In the genomic region with DNA sequence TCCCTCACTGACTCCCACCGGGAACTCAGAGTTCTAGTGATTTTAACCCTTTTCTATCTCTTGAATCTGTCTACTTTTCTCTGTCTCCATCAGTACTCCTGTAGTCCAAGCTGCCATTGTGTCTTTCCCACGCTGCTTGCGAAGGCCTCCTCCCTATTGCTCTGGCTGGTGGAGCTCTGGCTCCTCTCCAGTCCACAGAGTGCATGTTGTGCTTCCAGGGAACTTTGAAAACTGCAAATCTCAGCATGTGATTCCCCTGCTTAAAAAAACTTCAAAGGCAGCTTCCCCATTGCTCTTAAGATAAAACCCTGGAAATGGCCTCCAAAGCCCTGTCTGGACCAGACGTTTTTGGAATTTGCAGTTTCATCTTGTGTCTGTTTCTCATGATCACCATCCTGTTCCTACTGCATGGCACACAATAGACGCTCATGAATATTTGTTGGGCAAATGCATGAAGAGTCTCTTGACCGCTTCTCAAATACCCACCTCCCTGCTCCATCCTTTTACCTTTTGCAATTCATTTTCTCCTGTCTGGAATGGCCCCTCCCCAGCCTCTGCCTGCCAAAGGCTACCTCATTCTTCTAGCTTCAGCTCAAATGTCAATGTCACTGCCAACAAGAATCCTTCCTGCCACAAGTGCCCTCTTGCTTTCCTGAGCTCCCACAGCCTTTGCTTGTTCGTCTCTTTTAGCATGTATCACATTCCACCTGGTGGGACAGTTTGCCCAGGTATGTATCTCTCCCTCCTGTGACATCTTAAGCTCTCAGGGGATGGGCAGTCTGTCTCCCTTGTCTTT, we compare ENCODE assay signal across 12 cellular contexts.
DNase-seq lines count a peak whose midpoint lies in the region; ATAC-seq, FAIRE-seq and TF ChIP-seq lines count a peak whose summit lies in the region.
"Had no signal": no experiment of that assay in that cellular context is flagged by ENCODE, and none has a peak within 500 bp of the region (broad histone marks: within the 10 kb centered on the region; RNA-seq: fewer than 3 reads in every experiment).

No MANE protein-coding gene starts in this region.

- no TSS peak for BruUV-seq in HepG2 (replicated peaks; lab: Mats Ljungman, UMichigan)

- no peak overlapping the region for H3K4me3 ChIP-seq in right lobe of liver
- no peak overlapping the region for H3K4me3 ChIP-seq in HepG2 (replicated peaks in 1 of 3; ENCODE audit: insufficient read depth in 1 of 3, low read depth in 2 of 3, low read length in 3 of 3)

- no peak overlapping the region for H3K9ac ChIP-seq in HepG2 (ENCODE audit: insufficient read depth, low read depth, low read length)

- H3K79me2 ChIP-seq in HepG2 (ENCODE audit: insufficient read depth, low read length), result no peaks in the 10 kb centered on the region

- in situ Hi-C loops in HepG2 (cut with HindIII; ENCODE audit: extremely low pct_ligation_motif_present, low pct_unique_long_range_greater_than_20kb), result no loop called here

- no peaks in the 10 kb centered on the region for H3K27me3 ChIP-seq in right lobe of liver
- no peaks in the 10 kb centered on the region for H3K27me3 ChIP-seq in HepG2 (ENCODE audit: control insufficient read depth in 1 of 2, insufficient read depth in 2 of 2, low read length in 2 of 2)

- H3K27ac ChIP-seq in right lobe of liver (no peak overlapping the region), HepG2 (ENCODE audit: extremely low read length, insufficient read depth, low read length) (no peak overlapping the region)

- FAIRE-seq in HepG2 (lab: Jason Lieb, UNC), result no peak
- FAIRE-seq: GM12892 had no signal

- POLR2A ChIA-PET in HepG2 (lab: Yijun Ruan, JAX), result no interaction called here

- H3K9me3 ChIP-seq in right lobe of liver, result no peaks in the 10 kb centered on the region
- H3K9me3 ChIP-seq in HepG2 (ENCODE audit: low read length), result no peaks in the 10 kb centered on the region
- H3K9me3 ChIP-seq: thoracic aorta had no signal

- no peaks in the 10 kb centered on the region for H4K20me1 ChIP-seq in HepG2 (ENCODE audit: insufficient read depth, low read length)

- no peak overlapping the region for H3K4me2 ChIP-seq in HepG2 (ENCODE audit: low read depth, low read length)

- H3K36me3 ChIP-seq in right lobe of liver (no peaks in the 10 kb centered on the region), HepG2 (replicated peaks in 1 of 2; ENCODE audit: control insufficient read depth in 1 of 2, insufficient read depth in 2 of 2, low read length in 2 of 2) (peaks cover 6 to 15% of the 10 kb centered on the region in 2 experiments; a peak in 3 of 5 replicates)
- H3K36me3 ChIP-seq: thoracic aorta had no signal

- no peak for TF ChIP-seq RAD21 in HepG2 (CRISPR knock-in tag; IDR thresholded peaks at IDR 0.05)

- WGBS in right lobe of liver (ENCODE audit: insufficient coverage, low coverage, low lambda C conversion rate, missing lambda C conversion rate), result 75% methylated on average over 7 of the region's 7 CpGs
- 97% methylated on average over 7 of the region's 7 CpGs for WGBS in HepG2 (ENCODE audit: low lambda C conversion rate)

- DNase-seq in right lobe of liver (peak in 1 of 3 donors; percentile 24), HepG2 (ENCODE audit: low spot score) (no peak), globus pallidus (ENCODE audit: low spot score) (peak; percentile 47), occipital lobe (lab: John Stamatoyannopoulos, UW) (peak; percentile 35), COLO668 (lab: John Stamatoyannopoulos, UW; ENCODE audit: unreplicated experiment) (no peak), dedifferentiated amniotic fluid mesenchymal stem cell (ENCODE audit: extremely low spot score) (no peak)
- DNase-seq in activated effector memory CD4-positive, alpha-beta T cell treated with anti-CD3 and anti-CD28 coated beads, Interleukin-2, amount 50 U/mL, for 16 hours, result no peak
- DNase-seq: activated CD4-positive, CD25-positive, alpha-beta regulatory T cell; GOT3 had no signal

- ATAC-seq in right lobe of liver, result peak; percentile 42 to 68 (median 56)
- no peak for ATAC-seq in HepG2
- ATAC-seq in GM21717 (IDR thresholded peaks at IDR 0.05; ENCODE audit: unreplicated experiment), result no peak

- no peak overlapping the region for H2AFZ ChIP-seq in HepG2 (ENCODE audit: low read length)

- no peak for TF ChIP-seq EP300 in HepG2 (IDR thresholded peaks at IDR 0.05; ENCODE audit: low read depth in 2 of 2, low read length in 2 of 2)
- TF ChIP-seq EP300 in HepG2 (CRISPR knock-in tag; IDR thresholded peaks at IDR 0.05; ENCODE audit: borderline replicate concordance), result no peak

- CTCF ChIA-PET in HepG2 (lab: Yijun Ruan, JAX; ENCODE audit: low intra/inter-chr PET ratio, low total read pairs), result no interaction called here

- intact Hi-C loops in right lobe of liver (cut with DNase I) (no loop called here), HepG2 (cut with micrococcal nuclease; ENCODE audit: unreplicated experiment) (no loop called here)

- no peak for TF ChIP-seq POLR2A in right lobe of liver (IDR thresholded peaks at IDR 0.05)
- no peak for TF ChIP-seq POLR2A in HepG2 (IDR thresholded peaks at IDR 0.05; ENCODE audit: insufficient read depth in 1 of 2, low read depth in 2 of 2, low read length in 2 of 2)

- no peak for TF ChIP-seq CTCF in right lobe of liver (IDR thresholded peaks at IDR 0.05)
- TF ChIP-seq CTCF in HepG2 (CRISPR knock-in tag; IDR thresholded peaks at IDR 0.05), result no peak

- H3K4me1 ChIP-seq in right lobe of liver, result no peaks in the 10 kb centered on the region
- no peaks in the 10 kb centered on the region for H3K4me1 ChIP-seq in HepG2 (ENCODE audit: insufficient read depth, low read length)

TF ChIP-seq in HepG2, 621 proteins besides CTCF, POLR2A, EP300 and RAD21:
- no peak for TF ChIP-seq ZNF670 (CRISPR knock-in tag; IDR thresholded peaks at IDR 0.05; ENCODE audit: borderline replicate concordance)
- no peak for TF ChIP-seq ZNF572 (CRISPR knock-in tag; IDR thresholded peaks at IDR 0.05)
- TF ChIP-seq ZMYM2 (CRISPR knock-in tag; IDR thresholded peaks at IDR 0.05), result no peak
- no peak for TF ChIP-seq ZNF816 (CRISPR knock-in tag; IDR thresholded peaks at IDR 0.05; ENCODE audit: borderline replicate concordance)
- TF ChIP-seq, protein P1, sequence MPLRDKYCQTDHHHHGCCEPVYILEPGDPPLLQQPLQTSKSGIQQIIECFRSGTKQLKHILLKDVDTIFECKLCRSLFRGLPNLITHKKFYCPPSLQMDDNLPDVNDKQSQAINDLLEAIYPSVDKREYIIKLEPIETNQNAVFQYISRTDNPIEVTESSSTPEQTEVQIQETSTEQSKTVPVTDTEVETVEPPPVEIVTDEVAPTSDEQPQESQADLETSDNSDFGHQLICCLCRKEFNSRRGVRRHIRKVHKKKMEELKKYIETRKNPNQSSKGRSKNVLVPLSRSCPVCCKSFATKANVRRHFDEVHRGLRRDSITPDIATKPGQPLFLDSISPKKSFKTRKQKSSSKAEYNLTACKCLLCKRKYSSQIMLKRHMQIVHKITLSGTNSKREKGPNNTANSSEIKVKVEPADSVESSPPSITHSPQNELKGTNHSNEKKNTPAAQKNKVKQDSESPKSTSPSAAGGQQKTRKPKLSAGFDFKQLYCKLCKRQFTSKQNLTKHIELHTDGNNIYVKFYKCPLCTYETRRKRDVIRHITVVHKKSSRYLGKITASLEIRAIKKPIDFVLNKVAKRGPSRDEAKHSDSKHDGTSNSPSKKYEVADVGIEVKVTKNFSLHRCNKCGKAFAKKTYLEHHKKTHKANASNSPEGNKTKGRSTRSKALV (CRISPR knock-in tag; IDR thresholded peaks at IDR 0.05), result no peak
- TF ChIP-seq STAT5B (CRISPR knock-in tag; IDR thresholded peaks at IDR 0.05), result no peak
- no peak for TF ChIP-seq TBL1XR1 (IDR thresholded peaks at IDR 0.05; ENCODE audit: borderline replicate concordance, low read length, partially characterized antibody)
- TF ChIP-seq CREM (IDR thresholded peaks at IDR 0.05), result no peak
- TF ChIP-seq CREM (CRISPR knock-in tag; IDR thresholded peaks at IDR 0.05), result no peak
- TF ChIP-seq ZNF225 (CRISPR knock-in tag; IDR thresholded peaks at IDR 0.05), result no peak
- no peak for TF ChIP-seq NBN (conservative IDR thresholded peaks at IDR 0.05)
- TF ChIP-seq ZNF776 (CRISPR knock-in tag; IDR thresholded peaks at IDR 0.05), result no peak
- no peak for TF ChIP-seq ZNF567 (CRISPR knock-in tag; IDR thresholded peaks at IDR 0.05; ENCODE audit: borderline replicate concordance)
- no peak for TF ChIP-seq AKAP8 (CRISPR knock-in tag; IDR thresholded peaks at IDR 0.05)
- TF ChIP-seq, protein P2, sequence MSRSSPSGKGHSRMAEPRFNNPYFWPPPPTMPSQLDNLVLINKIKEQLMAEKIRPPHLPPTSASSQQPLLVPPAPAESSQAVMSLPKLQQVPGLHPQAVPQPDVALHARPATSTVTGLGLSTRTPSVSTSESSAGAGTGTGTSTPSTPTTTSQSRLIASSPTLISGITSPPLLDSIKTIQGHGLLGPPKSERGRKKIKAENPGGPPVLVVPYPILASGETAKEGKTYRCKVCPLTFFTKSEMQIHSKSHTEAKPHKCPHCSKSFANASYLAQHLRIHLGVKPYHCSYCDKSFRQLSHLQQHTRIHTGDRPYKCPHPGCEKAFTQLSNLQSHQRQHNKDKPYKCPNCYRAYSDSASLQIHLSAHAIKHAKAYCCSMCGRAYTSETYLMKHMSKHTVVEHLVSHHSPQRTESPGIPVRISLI (CRISPR knock-in tag; IDR thresholded peaks at IDR 0.05; ENCODE audit: borderline replicate concordance), result no peak
TF ChIP-seq in HepG2: peak in this region for 0.

Comparison
In these comparisons a context has a peak if more than half of its experiments do, and no peak if none do; other contexts are left out.
1. ATAC-seq: peak in right lobe of liver (4 of 4); none in HepG2 (single experiment) and GM21717 (single experiment).
2. DNase-seq: peak in globus pallidus (single experiment) and occipital lobe (single experiment); none in HepG2 (single experiment), activated effector memory CD4-positive, alpha-beta T cell treated with anti-CD3 and anti-CD28 coated beads, Interleukin-2, amount 50 U/mL, for 16 hours (single experiment), COLO668 (single experiment) and dedifferentiated amniotic fluid mesenchymal stem cell (single experiment).